Comparison of ENCODE assay signal across 30 cellular contexts in genomic region chr22:37206118-37206840, GRCh38. TPM values are rescaled to one million over a fixed set of nuclear protein-coding genes. Genes with fewer than 3 reads are reported as not detected.
DNase-seq lines count a peak whose midpoint lies in the region; ATAC-seq and TF ChIP-seq lines count a peak whose summit lies in the region.
"Had no signal": no experiment of that assay in that cellular context is flagged by ENCODE, and none has a peak within 500 bp of the region (broad histone marks: within the 10 kb centered on the region; RNA-seq: fewer than 3 reads in every experiment).

No MANE protein-coding gene starts in this region.

- H3K27ac Mint-ChIP-seq in activated naive CD4-positive, alpha-beta T cell treated with anti-CD3 and anti-CD28 coated beads, Interleukin-2, amount 50 U/mL, for 72 hours, result peak overlapping the region in 1 of 2 donors; percentile 29
- no peak overlapping the region for H3K27ac Mint-ChIP-seq in activated CD8-positive, alpha-beta T cell treated with anti-CD3 and anti-CD28 coated beads for 36 hours
- H3K27ac Mint-ChIP-seq in naive thymus-derived CD8-positive, alpha-beta T cell, result peak overlapping the region; percentile 49 to 92 (median 78)
- H3K27ac Mint-ChIP-seq: activated CD4-positive, alpha-beta memory T cell treated with anti-CD3 and anti-CD28 coated beads, Interleukin-2, amount 10 ng/mL, durations not matched to agents 7 days and 5 days had no signal

- H3K4me1 ChIP-seq in upper lobe of right lung, result no peaks in the 10 kb centered on the region
- H3K4me1 ChIP-seq: body of pancreas, HAP-1 had no signal

- H3K27me3 ChIP-seq in upper lobe of right lung, result no peaks in the 10 kb centered on the region
- H3K27me3 ChIP-seq: body of pancreas had no signal

- H3K36me3 Mint-ChIP-seq in activated naive CD4-positive, alpha-beta T cell treated with anti-CD3 and anti-CD28 coated beads, Interleukin-2, amount 50 U/mL, for 72 hours, result peaks cover 0 to 12% of the 10 kb centered on the region in 2 donors
- H3K36me3 Mint-ChIP-seq in activated CD8-positive, alpha-beta T cell treated with anti-CD3 and anti-CD28 coated beads for 36 hours (ENCODE audit: low read depth), result no peaks in the 10 kb centered on the region
- no peaks in the 10 kb centered on the region for H3K36me3 Mint-ChIP-seq in naive thymus-derived CD8-positive, alpha-beta T cell

- H3K9me3 Mint-ChIP-seq in activated naive CD4-positive, alpha-beta T cell treated with anti-CD3 and anti-CD28 coated beads, Interleukin-2, amount 50 U/mL, for 72 hours, result no peaks in the 10 kb centered on the region
- H3K9me3 Mint-ChIP-seq in activated CD8-positive, alpha-beta T cell treated with anti-CD3 and anti-CD28 coated beads for 36 hours, result no peaks in the 10 kb centered on the region
- H3K9me3 Mint-ChIP-seq in naive thymus-derived CD8-positive, alpha-beta T cell, result no peaks in the 10 kb centered on the region
- H3K9me3 Mint-ChIP-seq: activated CD4-positive, alpha-beta memory T cell treated with anti-CD3 and anti-CD28 coated beads, Interleukin-2, amount 10 ng/mL, durations not matched to agents 7 days and 5 days; activated T-cell treated with anti-CD3 and anti-CD28 coated beads, Interleukin-2, amount 50 U/mL, for 4 hours had no signal

- H3K4me1 Mint-ChIP-seq in activated CD8-positive, alpha-beta T cell treated with anti-CD3 and anti-CD28 coated beads for 36 hours (ENCODE audit: low read depth), result peaks cover 49% of the 10 kb centered on the region
- H3K4me1 Mint-ChIP-seq in naive thymus-derived CD8-positive, alpha-beta T cell, result peaks cover 34 to 92% (median 74%) of the 10 kb centered on the region in 4 donors

- no peaks in the 10 kb centered on the region for H3K27me3 Mint-ChIP-seq in activated CD8-positive, alpha-beta T cell treated with anti-CD3 and anti-CD28 coated beads for 36 hours
- H3K27me3 Mint-ChIP-seq in naive thymus-derived CD8-positive, alpha-beta T cell, result no peaks in the 10 kb centered on the region
- H3K27me3 Mint-ChIP-seq: activated CD4-positive, alpha-beta memory T cell treated with anti-CD3 and anti-CD28 coated beads, Interleukin-2, amount 10 ng/mL, durations not matched to agents 7 days and 5 days had no signal

- DNase-seq in activated naive CD4-positive, alpha-beta T cell treated with anti-CD3 and anti-CD28 coated beads, Interleukin-2, amount 50 U/mL, for 16 hours, result peak; percentile 4
- no peak for DNase-seq in activated naive CD4-positive, alpha-beta T cell treated with anti-CD3 and anti-CD28 coated beads, Interleukin-2, amount 50 U/mL, for 72 hours (ENCODE audit: low spot score in 2 of 2)
- peak; percentile 7 for DNase-seq in activated CD8-positive, alpha-beta T cell treated with anti-CD3 and anti-CD28 coated beads for 36 hours
- DNase-seq in naive thymus-derived CD8-positive, alpha-beta T cell, result peak in 1 of 10 donors; percentile 47
- peak; percentile 40 for DNase-seq in upper lobe of right lung
- no peak for DNase-seq in NCI-H524 treated with DMSO at 0.1 percent for 48 hours (lab: John Stamatoyannopoulos, UW)
- DNase-seq in NCI-H345 (lab: John Stamatoyannopoulos, UW), result no peak
- no peak for DNase-seq in DMS79 treated with DMSO at 0.1 percent for 48 hours (lab: John Stamatoyannopoulos, UW)
- DNase-seq: ACHN; activated CD4-positive, alpha-beta memory T cell treated with anti-CD3 and anti-CD28 coated beads, Interleukin-2, amount 10 ng/mL, durations not matched to agents 7 days and 5 days; activated T-cell treated with anti-CD3 and anti-CD28 coated beads, Interleukin-2, amount 50 U/mL, for 4 hours; cerebellar nuclear complex; EL; glutamatergic neuron; mammary epithelial cell; NCI-H1048; NCI-H187; NCI-H748 treated with DMSO at 0.1 percent for 48 hours; occipital lobe; small intestine; stimulated activated CD4-positive, alpha-beta T cell treated with anti-CD3 and anti-CD28 coated beads, Interleukin-2, amount 100 ng/mL, for 24 hours; substantia nigra; T-helper 9 cell had no signal

- ATAC-seq in activated naive CD4-positive, alpha-beta T cell treated with anti-CD3 and anti-CD28 coated beads, Interleukin-2, amount 50 U/mL, for 72 hours, result no peak
- no peak for ATAC-seq in activated CD8-positive, alpha-beta T cell treated with anti-CD3 and anti-CD28 coated beads for 36 hours
- ATAC-seq in naive thymus-derived CD8-positive, alpha-beta T cell, result no peak
- no peak for ATAC-seq in upper lobe of right lung
- ATAC-seq: activated T-cell treated with anti-CD3 and anti-CD28 coated beads, Interleukin-2, amount 50 U/mL, for 4 hours; body of pancreas; SK-N-SH treated with all-trans-retinoic acid at 6 μM for 48 hours had no signal

- H3K4me3 ChIP-seq in upper lobe of right lung, result no peak overlapping the region
- H3K4me3 ChIP-seq: body of pancreas, HAP-1 had no signal

- no peaks in the 10 kb centered on the region for H3K9me3 ChIP-seq in upper lobe of right lung
- H3K9me3 ChIP-seq: body of pancreas, HAP-1 had no signal

- POLR2A ChIA-PET in activated CD8-positive, alpha-beta T cell treated with anti-CD3 and anti-CD28 coated beads for 36 hours (lab: Charles Lee), result interaction anchor here (0.8 to 2.4 kb wide), 5 partner anchors 11 to 86 kb away, joined by 3 to 9 read pairs (median 5); no protein-coding TSS in a partner anchor
- POLR2A ChIA-PET in naive thymus-derived CD8-positive, alpha-beta T cell (lab: Charles Lee), result interaction anchor here (0.7 to 31.6 kb wide), 6 partner anchors 7 to 54 kb away, joined by 3 to 1090 read pairs (median 4); partner anchors contain the start of gene RAC2

- intact Hi-C loops in activated CD8-positive, alpha-beta T cell treated with anti-CD3 and anti-CD28 coated beads for 36 hours (cut with micrococcal nuclease), result no loop called here
- intact Hi-C loops in upper lobe of right lung (cut with DNase I), result no loop called here

- H3K4me3 Mint-ChIP-seq in activated CD8-positive, alpha-beta T cell treated with anti-CD3 and anti-CD28 coated beads for 36 hours, result no peak overlapping the region
- H3K4me3 Mint-ChIP-seq in naive thymus-derived CD8-positive, alpha-beta T cell, result peak overlapping the region in 3 of 10 donors; percentile 7 to 66 (median 22)
- H3K4me3 Mint-ChIP-seq: activated CD4-positive, alpha-beta memory T cell treated with anti-CD3 and anti-CD28 coated beads, Interleukin-2, amount 10 ng/mL, durations not matched to agents 7 days and 5 days; activated T-cell treated with anti-CD3 and anti-CD28 coated beads, Interleukin-2, amount 50 U/mL, for 4 hours had no signal

- no peak overlapping the region for H3K27ac ChIP-seq in upper lobe of right lung
- H3K27ac ChIP-seq: body of pancreas, HL-60 had no signal

- TF ChIP-seq CTCF in activated CD8-positive, alpha-beta T cell treated with anti-CD3 and anti-CD28 coated beads for 36 hours (IDR thresholded peaks at IDR 0.05), result no peak
- TF ChIP-seq CTCF in upper lobe of right lung (IDR thresholded peaks at IDR 0.05), result no peak

- CTCF ChIA-PET in activated CD8-positive, alpha-beta T cell treated with anti-CD3 and anti-CD28 coated beads for 36 hours (lab: Charles Lee), result interaction anchor here (1.5 to 3.4 kb wide), 2 partner anchors 11 to 54 kb away, joined by 6 to 13 read pairs; no protein-coding TSS in a partner anchor

- H3K36me3 ChIP-seq in upper lobe of right lung, result no peaks in the 10 kb centered on the region
- H3K36me3 ChIP-seq: HAP-1 had no signal

RNA-seq across cellular contexts. Expression of gene SSTR3, which starts 6.0 kb away (rescaled TPM):
- 10 to 100 TPM in 1 of 2 donors, 1 to 10 TPM in 1; 5.2 to 28.1 TPM for total RNA-seq in activated naive CD4-positive, alpha-beta T cell treated with anti-CD3 and anti-CD28 coated beads, Interleukin-2, amount 50 U/mL, for 72 hours
- total RNA-seq in activated CD8-positive, alpha-beta T cell treated with anti-CD3 and anti-CD28 coated beads for 36 hours, result 1 to 10 TPM; 7.9 to 8.5 TPM
- 10 to 100 TPM; 13.5 to 13.7 TPM for total RNA-seq in naive thymus-derived CD8-positive, alpha-beta T cell
- 1 to 10 TPM; 2.9 to 7.3 (median 4.2) TPM for polyA plus RNA-seq in naive thymus-derived CD8-positive, alpha-beta T cell
- total RNA-seq in upper lobe of right lung, result not detected
- total RNA-seq: kidney epithelial cell, LHCN-M2, mammary epithelial cell, occipital lobe had no signal
- polyA plus RNA-seq: BJ, mammary epithelial cell had no signal

RNA-seq across cellular contexts. Expression of gene C1QTNF6, which starts 18.2 kb away (rescaled TPM):
- 10 to 100 TPM; 13.8 to 14.5 TPM for total RNA-seq in activated naive CD4-positive, alpha-beta T cell treated with anti-CD3 and anti-CD28 coated beads, Interleukin-2, amount 50 U/mL, for 72 hours
- 1 to 10 TPM; 6.4 TPM for total RNA-seq in activated CD8-positive, alpha-beta T cell treated with anti-CD3 and anti-CD28 coated beads for 36 hours
- 10 to 100 TPM; 24.6 to 25.7 TPM for total RNA-seq in naive thymus-derived CD8-positive, alpha-beta T cell
- 1 to 10 TPM in 2 of 3 donors, under 1 TPM in 1; 0.68 to 4.0 (median 1.7) TPM for polyA plus RNA-seq in naive thymus-derived CD8-positive, alpha-beta T cell
- total RNA-seq in upper lobe of right lung, result 6.1 TPM

RNA-seq across cellular contexts. Expression of gene RAC2, which starts 37.8 kb away (rescaled TPM):
- total RNA-seq in activated naive CD4-positive, alpha-beta T cell treated with anti-CD3 and anti-CD28 coated beads, Interleukin-2, amount 50 U/mL, for 72 hours, result 100 to 1,000 TPM; 655 to 769 TPM
- total RNA-seq in activated CD8-positive, alpha-beta T cell treated with anti-CD3 and anti-CD28 coated beads for 36 hours, result 100 to 1,000 TPM; 699 to 717 TPM
- 100 to 1,000 TPM; 295 to 297 TPM for total RNA-seq in naive thymus-derived CD8-positive, alpha-beta T cell
- 1,000 to 10,000 TPM in 2 of 3 donors, 100 to 1,000 TPM in 1; 740 to 1,115 (median 1,110) TPM for polyA plus RNA-seq in naive thymus-derived CD8-positive, alpha-beta T cell
- total RNA-seq in upper lobe of right lung, result 107 TPM
- total RNA-seq: occipital lobe had no signal

RNA-seq across cellular contexts. Expression of gene IL2RB, which starts 56.6 kb away (rescaled TPM):
- total RNA-seq in activated naive CD4-positive, alpha-beta T cell treated with anti-CD3 and anti-CD28 coated beads, Interleukin-2, amount 50 U/mL, for 72 hours, result 100 to 1,000 TPM; 170 to 253 TPM
- total RNA-seq in activated CD8-positive, alpha-beta T cell treated with anti-CD3 and anti-CD28 coated beads for 36 hours, result 100 to 1,000 TPM; 263 to 268 TPM
- total RNA-seq in naive thymus-derived CD8-positive, alpha-beta T cell, result 10 to 100 TPM; 31.1 to 34.2 TPM
- polyA plus RNA-seq in naive thymus-derived CD8-positive, alpha-beta T cell, result 100 to 1,000 TPM in 1 of 3 donors, 10 to 100 TPM in 2; 74.9 to 113 (median 81.1) TPM
- total RNA-seq in upper lobe of right lung, result 10.6 TPM
- total RNA-seq: LHCN-M2, occipital lobe had no signal

Comparison
In these comparisons a context has a peak if more than half of its experiments do, and no peak if none do; other contexts are left out.
1. DNase-seq: peak in activated naive CD4-positive, alpha-beta T cell treated with anti-CD3 and anti-CD28 coated beads, Interleukin-2, amount 50 U/mL, for 16 hours (single experiment), activated CD8-positive, alpha-beta T cell treated with anti-CD3 and anti-CD28 coated beads for 36 hours (single experiment) and upper lobe of right lung (single experiment); none in activated naive CD4-positive, alpha-beta T cell treated with anti-CD3 and anti-CD28 coated beads, Interleukin-2, amount 50 U/mL, for 72 hours (0 of 2), NCI-H524 treated with DMSO at 0.1 percent for 48 hours (single experiment), NCI-H345 (single experiment) and DMS79 treated with DMSO at 0.1 percent for 48 hours (single experiment).